Comparison of ENCODE assay signal across 1 cellular context in the genomic region with DNA sequence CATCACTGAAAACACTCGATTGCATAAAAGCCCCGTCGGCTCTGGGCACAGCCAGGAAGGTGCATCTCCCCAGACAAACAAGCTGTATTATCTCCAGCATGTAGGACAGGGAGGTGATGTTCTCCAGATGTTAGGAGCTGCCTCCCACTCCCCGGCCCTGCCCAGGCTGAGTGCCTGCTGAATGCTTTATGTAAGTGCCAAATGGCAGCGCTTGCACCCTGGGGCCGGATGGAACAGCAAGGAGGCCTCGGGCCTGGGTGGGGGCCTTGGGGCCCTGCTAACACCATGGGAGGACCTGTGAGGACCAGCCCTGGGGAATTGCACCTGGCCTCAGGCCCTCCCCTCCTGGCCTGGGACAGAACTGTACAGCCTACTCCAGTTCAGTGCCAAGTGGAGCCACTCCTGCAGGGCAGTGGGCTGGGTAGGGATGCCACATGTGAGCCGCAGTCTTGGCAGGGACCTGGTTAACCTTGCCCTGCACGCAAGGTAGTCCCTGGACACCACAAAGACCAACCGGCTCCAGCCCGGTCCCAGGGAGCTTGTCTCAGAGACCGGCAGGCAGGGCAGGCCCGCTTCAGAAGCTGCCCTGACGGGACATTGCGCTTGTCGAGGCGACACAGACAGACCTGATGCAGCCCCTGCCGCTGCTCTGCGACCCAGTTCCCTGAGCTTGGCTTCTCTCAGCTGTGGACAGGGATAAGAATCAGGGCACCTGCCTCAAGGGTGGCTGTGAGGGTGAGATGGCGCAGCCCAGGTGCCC.
TF ChIP-seq lines count a peak whose summit lies in the region.

No MANE protein-coding gene starts in this region.

TF ChIP-seq in HepG2, 621 proteins besides CTCF, POLR2A, EP300 and RAD21:
- TF ChIP-seq ZBTB20 (CRISPR knock-in tag; IDR thresholded peaks at IDR 0.05; ENCODE audit: borderline replicate concordance, low read depth), result no peak
- TF ChIP-seq, protein P1, sequence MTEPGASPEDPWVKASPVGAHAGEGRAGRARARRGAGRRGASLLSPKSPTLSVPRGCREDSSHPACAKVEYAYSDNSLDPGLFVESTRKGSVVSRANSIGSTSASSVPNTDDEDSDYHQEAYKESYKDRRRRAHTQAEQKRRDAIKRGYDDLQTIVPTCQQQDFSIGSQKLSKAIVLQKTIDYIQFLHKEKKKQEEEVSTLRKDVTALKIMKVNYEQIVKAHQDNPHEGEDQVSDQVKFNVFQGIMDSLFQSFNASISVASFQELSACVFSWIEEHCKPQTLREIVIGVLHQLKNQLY (CRISPR knock-in tag; IDR thresholded peaks at IDR 0.05), result no peak
- peak; percentile 59 for TF ChIP-seq ZBTB38 (CRISPR knock-in tag; IDR thresholded peaks at IDR 0.05)
- TF ChIP-seq, protein P2, sequence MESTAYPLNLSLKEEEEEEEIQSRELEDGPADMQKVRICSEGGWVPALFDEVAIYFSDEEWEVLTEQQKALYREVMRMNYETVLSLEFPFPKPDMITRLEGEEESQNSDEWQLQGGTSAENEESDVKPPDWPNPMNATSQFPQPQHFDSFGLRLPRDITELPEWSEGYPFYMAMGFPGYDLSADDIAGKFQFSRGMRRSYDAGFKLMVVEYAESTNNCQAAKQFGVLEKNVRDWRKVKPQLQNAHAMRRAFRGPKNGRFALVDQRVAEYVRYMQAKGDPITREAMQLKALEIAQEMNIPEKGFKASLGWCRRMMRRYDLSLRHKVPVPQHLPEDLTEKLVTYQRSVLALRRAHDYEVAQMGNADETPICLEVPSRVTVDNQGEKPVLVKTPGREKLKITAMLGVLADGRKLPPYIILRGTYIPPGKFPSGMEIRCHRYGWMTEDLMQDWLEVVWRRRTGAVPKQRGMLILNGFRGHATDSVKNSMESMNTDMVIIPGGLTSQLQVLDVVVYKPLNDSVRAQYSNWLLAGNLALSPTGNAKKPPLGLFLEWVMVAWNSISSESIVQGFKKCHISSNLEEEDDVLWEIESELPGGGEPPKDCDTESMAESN (CRISPR knock-in tag; conservative IDR thresholded peaks at IDR 0.05), result no peak
- TF ChIP-seq NBN (conservative IDR thresholded peaks at IDR 0.05), result no peak
- no peak for TF ChIP-seq ZNF775 (CRISPR knock-in tag; IDR thresholded peaks at IDR 0.05; ENCODE audit: borderline replicate concordance)
- no peak for TF ChIP-seq PHF21A (CRISPR knock-in tag; IDR thresholded peaks at IDR 0.05)
- no peak for TF ChIP-seq ZNF251 (CRISPR knock-in tag; IDR thresholded peaks at IDR 0.05)
- 0 out of 2 replicates have a peak, but pooled peaks have one; percentile 19 for TF ChIP-seq ZNF572 (CRISPR knock-in tag; IDR thresholded peaks at IDR 0.05)
- TF ChIP-seq, protein P3, sequence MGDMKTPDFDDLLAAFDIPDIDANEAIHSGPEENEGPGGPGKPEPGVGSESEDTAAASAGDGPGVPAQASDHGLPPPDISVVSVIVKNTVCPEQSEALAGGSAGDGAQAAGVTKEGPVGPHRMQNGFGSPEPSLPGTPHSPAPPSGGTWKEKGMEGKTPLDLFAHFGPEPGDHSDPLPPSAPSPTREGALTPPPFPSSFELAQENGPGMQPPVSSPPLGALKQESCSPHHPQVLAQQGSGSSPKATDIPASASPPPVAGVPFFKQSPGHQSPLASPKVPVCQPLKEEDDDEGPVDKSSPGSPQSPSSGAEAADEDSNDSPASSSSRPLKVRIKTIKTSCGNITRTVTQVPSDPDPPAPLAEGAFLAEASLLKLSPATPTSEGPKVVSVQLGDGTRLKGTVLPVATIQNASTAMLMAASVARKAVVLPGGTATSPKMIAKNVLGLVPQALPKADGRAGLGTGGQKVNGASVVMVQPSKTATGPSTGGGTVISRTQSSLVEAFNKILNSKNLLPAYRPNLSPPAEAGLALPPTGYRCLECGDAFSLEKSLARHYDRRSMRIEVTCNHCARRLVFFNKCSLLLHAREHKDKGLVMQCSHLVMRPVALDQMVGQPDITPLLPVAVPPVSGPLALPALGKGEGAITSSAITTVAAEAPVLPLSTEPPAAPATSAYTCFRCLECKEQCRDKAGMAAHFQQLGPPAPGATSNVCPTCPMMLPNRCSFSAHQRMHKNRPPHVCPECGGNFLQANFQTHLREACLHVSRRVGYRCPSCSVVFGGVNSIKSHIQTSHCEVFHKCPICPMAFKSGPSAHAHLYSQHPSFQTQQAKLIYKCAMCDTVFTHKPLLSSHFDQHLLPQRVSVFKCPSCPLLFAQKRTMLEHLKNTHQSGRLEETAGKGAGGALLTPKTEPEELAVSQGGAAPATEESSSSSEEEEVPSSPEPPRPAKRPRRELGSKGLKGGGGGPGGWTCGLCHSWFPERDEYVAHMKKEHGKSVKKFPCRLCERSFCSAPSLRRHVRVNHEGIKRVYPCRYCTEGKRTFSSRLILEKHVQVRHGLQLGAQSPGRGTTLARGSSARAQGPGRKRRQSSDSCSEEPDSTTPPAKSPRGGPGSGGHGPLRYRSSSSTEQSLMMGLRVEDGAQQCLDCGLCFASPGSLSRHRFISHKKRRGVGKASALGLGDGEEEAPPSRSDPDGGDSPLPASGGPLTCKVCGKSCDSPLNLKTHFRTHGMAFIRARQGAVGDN (CRISPR knock-in tag; IDR thresholded peaks at IDR 0.05), result peak; percentile 49
- TF ChIP-seq ZNF552 (CRISPR knock-in tag; IDR thresholded peaks at IDR 0.05; ENCODE audit: borderline replicate concordance), result 0 out of 2 replicates have a peak, but pooled peaks have one; percentile 50
- TF ChIP-seq MED13 (CRISPR knock-in tag; IDR thresholded peaks at IDR 0.05), result no peak
- TF ChIP-seq ZNF501 (CRISPR knock-in tag; IDR thresholded peaks at IDR 0.05), result no peak
- TF ChIP-seq NPAS2 (CRISPR knock-in tag; IDR thresholded peaks at IDR 0.05; ENCODE audit: borderline replicate concordance), result no peak
- no peak for TF ChIP-seq TMF1 (CRISPR knock-in tag; IDR thresholded peaks at IDR 0.05; ENCODE audit: low read depth)
- TF ChIP-seq, protein P4, sequence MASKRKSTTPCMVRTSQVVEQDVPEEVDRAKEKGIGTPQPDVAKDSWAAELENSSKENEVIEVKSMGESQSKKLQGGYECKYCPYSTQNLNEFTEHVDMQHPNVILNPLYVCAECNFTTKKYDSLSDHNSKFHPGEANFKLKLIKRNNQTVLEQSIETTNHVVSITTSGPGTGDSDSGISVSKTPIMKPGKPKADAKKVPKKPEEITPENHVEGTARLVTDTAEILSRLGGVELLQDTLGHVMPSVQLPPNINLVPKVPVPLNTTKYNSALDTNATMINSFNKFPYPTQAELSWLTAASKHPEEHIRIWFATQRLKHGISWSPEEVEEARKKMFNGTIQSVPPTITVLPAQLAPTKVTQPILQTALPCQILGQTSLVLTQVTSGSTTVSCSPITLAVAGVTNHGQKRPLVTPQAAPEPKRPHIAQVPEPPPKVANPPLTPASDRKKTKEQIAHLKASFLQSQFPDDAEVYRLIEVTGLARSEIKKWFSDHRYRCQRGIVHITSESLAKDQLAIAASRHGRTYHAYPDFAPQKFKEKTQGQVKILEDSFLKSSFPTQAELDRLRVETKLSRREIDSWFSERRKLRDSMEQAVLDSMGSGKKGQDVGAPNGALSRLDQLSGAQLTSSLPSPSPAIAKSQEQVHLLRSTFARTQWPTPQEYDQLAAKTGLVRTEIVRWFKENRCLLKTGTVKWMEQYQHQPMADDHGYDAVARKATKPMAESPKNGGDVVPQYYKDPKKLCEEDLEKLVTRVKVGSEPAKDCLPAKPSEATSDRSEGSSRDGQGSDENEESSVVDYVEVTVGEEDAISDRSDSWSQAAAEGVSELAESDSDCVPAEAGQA (IDR thresholded peaks at IDR 0.05; ENCODE audit: low read depth), result no peak
- TF ChIP-seq, protein P4 (CRISPR knock-in tag; IDR thresholded peaks at IDR 0.05; ENCODE audit: borderline replicate concordance), result no peak
- TF ChIP-seq, protein P5, sequence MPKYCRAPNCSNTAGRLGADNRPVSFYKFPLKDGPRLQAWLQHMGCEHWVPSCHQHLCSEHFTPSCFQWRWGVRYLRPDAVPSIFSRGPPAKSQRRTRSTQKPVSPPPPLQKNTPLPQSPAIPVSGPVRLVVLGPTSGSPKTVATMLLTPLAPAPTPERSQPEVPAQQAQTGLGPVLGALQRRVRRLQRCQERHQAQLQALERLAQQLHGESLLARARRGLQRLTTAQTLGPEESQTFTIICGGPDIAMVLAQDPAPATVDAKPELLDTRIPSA (CRISPR knock-in tag; IDR thresholded peaks at IDR 0.05; ENCODE audit: borderline replicate concordance), result no peak
- TF ChIP-seq, protein P6, sequence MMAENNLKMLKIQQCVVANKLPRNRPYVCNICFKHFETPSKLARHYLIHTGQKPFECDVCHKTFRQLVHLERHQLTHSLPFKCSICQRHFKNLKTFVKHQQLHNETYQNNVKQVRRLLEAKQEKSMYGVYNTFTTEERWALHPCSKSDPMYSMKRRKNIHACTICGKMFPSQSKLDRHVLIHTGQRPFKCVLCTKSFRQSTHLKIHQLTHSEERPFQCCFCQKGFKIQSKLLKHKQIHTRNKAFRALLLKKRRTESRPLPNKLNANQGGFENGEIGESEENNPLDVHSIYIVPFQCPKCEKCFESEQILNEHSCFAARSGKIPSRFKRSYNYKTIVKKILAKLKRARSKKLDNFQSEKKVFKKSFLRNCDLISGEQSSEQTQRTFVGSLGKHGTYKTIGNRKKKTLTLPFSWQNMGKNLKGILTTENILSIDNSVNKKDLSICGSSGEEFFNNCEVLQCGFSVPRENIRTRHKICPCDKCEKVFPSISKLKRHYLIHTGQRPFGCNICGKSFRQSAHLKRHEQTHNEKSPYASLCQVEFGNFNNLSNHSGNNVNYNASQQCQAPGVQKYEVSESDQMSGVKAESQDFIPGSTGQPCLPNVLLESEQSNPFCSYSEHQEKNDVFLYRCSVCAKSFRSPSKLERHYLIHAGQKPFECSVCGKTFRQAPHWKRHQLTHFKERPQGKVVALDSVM (CRISPR knock-in tag; IDR thresholded peaks at IDR 0.05), result no peak
- TF ChIP-seq NCOA1 (CRISPR knock-in tag; IDR thresholded peaks at IDR 0.05), result no peak
- TF ChIP-seq KDM3A (CRISPR knock-in tag; IDR thresholded peaks at IDR 0.05; ENCODE audit: low read depth), result no peak
- TF ChIP-seq ZNF605 (CRISPR knock-in tag; IDR thresholded peaks at IDR 0.05), result no peak
- no peak for TF ChIP-seq PCBP1 (IDR thresholded peaks at IDR 0.05; ENCODE audit: borderline replicate concordance, low read depth, low read length)
- TF ChIP-seq, protein P7, sequence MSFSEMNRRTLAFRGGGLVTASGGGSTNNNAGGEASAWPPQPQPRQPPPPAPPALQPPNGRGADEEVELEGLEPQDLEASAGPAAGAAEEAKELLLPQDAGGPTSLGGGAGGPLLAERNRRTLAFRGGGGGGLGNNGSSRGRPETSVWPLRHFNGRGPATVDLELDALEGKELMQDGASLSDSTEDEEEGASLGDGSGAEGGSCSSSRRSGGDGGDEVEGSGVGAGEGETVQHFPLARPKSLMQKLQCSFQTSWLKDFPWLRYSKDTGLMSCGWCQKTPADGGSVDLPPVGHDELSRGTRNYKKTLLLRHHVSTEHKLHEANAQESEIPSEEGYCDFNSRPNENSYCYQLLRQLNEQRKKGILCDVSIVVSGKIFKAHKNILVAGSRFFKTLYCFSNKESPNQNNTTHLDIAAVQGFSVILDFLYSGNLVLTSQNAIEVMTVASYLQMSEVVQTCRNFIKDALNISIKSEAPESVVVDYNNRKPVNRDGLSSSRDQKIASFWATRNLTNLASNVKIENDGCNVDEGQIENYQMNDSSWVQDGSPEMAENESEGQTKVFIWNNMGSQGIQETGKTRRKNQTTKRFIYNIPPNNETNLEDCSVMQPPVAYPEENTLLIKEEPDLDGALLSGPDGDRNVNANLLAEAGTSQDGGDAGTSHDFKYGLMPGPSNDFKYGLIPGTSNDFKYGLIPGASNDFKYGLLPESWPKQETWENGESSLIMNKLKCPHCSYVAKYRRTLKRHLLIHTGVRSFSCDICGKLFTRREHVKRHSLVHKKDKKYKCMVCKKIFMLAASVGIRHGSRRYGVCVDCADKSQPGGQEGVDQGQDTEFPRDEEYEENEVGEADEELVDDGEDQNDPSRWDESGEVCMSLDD (CRISPR knock-in tag; IDR thresholded peaks at IDR 0.05; ENCODE audit: borderline replicate concordance), result no peak
- 0 out of 2 replicates have a peak, but pooled peaks have one; percentile 68 for TF ChIP-seq HNRNPL (IDR thresholded peaks at IDR 0.05; ENCODE audit: low read depth, low read length)
- TF ChIP-seq ZSCAN31 (CRISPR knock-in tag; IDR thresholded peaks at IDR 0.05; ENCODE audit: low read depth), result no peak
- no peak for TF ChIP-seq ZNF235 (CRISPR knock-in tag; IDR thresholded peaks at IDR 0.05; ENCODE audit: borderline replicate concordance)
- peak; percentile 26 for TF ChIP-seq ZNF883 (CRISPR knock-in tag; IDR thresholded peaks at IDR 0.05; ENCODE audit: not compliant biosample characterization)
- TF ChIP-seq MBD4 (IDR thresholded peaks at IDR 0.05; ENCODE audit: borderline replicate concordance, low read length), result no peak
- TF ChIP-seq REL (CRISPR knock-in tag; conservative IDR thresholded peaks at IDR 0.05), result no peak
- no peak for TF ChIP-seq ZNF12 (CRISPR knock-in tag; IDR thresholded peaks at IDR 0.05)
